Comparison of ENCODE assay signal across 8 cellular contexts in the genomic region with DNA sequence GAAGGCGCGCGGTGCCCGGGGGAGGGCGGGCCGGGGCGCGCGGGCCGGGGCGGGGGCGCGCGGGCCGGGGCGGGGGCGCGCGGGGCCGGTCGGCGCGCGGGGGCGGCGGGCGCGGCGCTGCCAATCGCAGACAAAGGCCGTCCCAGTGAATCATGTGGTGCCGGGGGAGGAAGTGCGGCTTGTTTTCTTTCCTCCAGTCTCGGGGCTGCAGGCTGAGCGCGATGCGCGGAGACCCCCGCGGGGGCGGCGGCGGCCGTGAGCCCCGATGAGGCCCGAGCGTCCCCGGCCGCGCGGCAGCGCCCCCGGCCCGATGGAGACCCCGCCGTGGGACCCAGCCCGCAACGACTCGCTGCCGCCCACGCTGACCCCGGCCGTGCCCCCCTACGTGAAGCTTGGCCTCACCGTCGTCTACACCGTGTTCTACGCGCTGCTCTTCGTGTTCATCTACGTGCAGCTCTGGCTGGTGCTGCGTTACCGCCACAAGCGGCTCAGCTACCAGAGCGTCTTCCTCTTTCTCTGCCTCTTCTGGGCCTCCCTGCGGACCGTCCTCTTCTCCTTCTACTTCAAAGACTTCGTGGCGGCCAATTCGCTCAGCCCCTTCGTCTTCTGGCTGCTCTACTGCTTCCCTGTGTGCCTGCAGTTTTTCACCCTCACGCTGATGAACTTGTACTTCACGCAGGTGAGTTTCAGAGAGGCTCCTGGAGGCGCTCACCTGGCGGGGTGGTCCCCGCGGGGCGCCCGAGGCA. TPM values are rescaled to one million over a fixed set of nuclear protein-coding genes. Genes with fewer than 3 reads are reported as not detected.
DNase-seq lines count a peak whose midpoint lies in the region; ATAC-seq and TF ChIP-seq lines count a peak whose summit lies in the region.

A gene with protein sequence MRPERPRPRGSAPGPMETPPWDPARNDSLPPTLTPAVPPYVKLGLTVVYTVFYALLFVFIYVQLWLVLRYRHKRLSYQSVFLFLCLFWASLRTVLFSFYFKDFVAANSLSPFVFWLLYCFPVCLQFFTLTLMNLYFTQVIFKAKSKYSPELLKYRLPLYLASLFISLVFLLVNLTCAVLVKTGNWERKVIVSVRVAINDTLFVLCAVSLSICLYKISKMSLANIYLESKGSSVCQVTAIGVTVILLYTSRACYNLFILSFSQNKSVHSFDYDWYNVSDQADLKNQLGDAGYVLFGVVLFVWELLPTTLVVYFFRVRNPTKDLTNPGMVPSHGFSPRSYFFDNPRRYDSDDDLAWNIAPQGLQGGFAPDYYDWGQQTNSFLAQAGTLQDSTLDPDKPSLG (plus strand): TSS at position 182 of the 746 bp plus-strand sequence. CDS start 84 bp downstream, at position 266.

- H3K4me3 Mint-ChIP-seq in endodermal cell (peak within 1 kb of the TSS; percentile 79), mesothelial cell of epicardium (peak within 1 kb of the TSS; percentile 93)

- peaks cover 92% of the 10 kb centered on the region for H3K27me3 Mint-ChIP-seq in endodermal cell (ENCODE audit: insufficient read depth)
- peaks cover 47% of the 10 kb centered on the region for H3K27me3 Mint-ChIP-seq in mesothelial cell of epicardium (ENCODE audit: low read depth)

- peak within 1 kb of the TSS; percentile 84 for H3K4me3 ChIP-seq in endodermal cell (ENCODE audit: low read length)

- 0% methylated on average over 30 to 82 of the region's 89 CpGs for WGBS in endodermal cell (ENCODE audit: insufficient coverage in 1 of 2, insufficient read length in 1 of 2), 2 experiments

- H3K27ac Mint-ChIP-seq in endodermal cell (peak within 1 kb of the TSS; percentile 64), mesothelial cell of epicardium (peak within 1 kb of the TSS; percentile 95)

- peak within 1 kb of the TSS; percentile 3 for H3K27ac ChIP-seq in endodermal cell (ENCODE audit: low read depth, low read length)

- H3K9ac ChIP-seq in endodermal cell (ENCODE audit: extremely low read depth, low read length, poor library complexity, severe bottlenecking): peak within 1 kb of the TSS; percentile 44

- no peaks in the 10 kb centered on the region for H3K9me3 ChIP-seq in endodermal cell (ENCODE audit: control insufficient read depth, low read length)

- DNase-seq in NCI-H82 (lab: John Stamatoyannopoulos, UW) (peak; percentile 68), NCI-H82 treated with DMSO at 0.1 percent for 48 hours (lab: John Stamatoyannopoulos, UW; ENCODE audit: unreplicated experiment) (no peak), NCI-H460 (ENCODE audit: extremely low read depth, low read depth) (peak; percentile 34), endodermal cell (peak; percentile 79), mesothelial cell of epicardium (ENCODE audit: low spot score in 2 of 2, unreplicated experiment in 2 of 2) (peak in 1 of 2 experiments; percentile 65)
- peak; percentile 82 for DNase-seq in activated CD8-positive, alpha-beta memory T cell treated with anti-CD3 and anti-CD28 coated beads for 24 hours
- DNase-seq in stimulated activated CD8-positive, alpha-beta memory T cell treated with anti-CD3 and anti-CD28 coated beads, Interleukin-4, amount 100 ng/mL, for 24 hours (ENCODE audit: low read depth): peak; percentile 49

- H3K9me3 Mint-ChIP-seq in endodermal cell (no peaks in the 10 kb centered on the region), mesothelial cell of epicardium (no peaks in the 10 kb centered on the region)

- H3K27me3 ChIP-seq in endodermal cell (ENCODE audit: control insufficient read depth, insufficient read depth, low read length, poor library complexity, severe bottlenecking): peaks cover 77% of the 10 kb centered on the region

- peaks cover 3% of the 10 kb centered on the region for H3K4me1 ChIP-seq in endodermal cell (ENCODE audit: control insufficient read depth, insufficient read depth, low read length)

- no peaks in the 10 kb centered on the region for H3K36me3 ChIP-seq in endodermal cell (ENCODE audit: control insufficient read depth, insufficient read depth, low read length)

- TF ChIP-seq CTCF in endodermal cell (conservative IDR thresholded peaks at IDR 0.05) (no peak), mesothelial cell of epicardium (IDR thresholded peaks at IDR 0.05; ENCODE audit: unreplicated experiment) (no peak)

- H3K4me1 Mint-ChIP-seq in endodermal cell (peaks cover 15% of the 10 kb centered on the region), mesothelial cell of epicardium (peaks cover 34% of the 10 kb centered on the region)

- peak; percentile 61 for ATAC-seq in HG02885 (IDR thresholded peaks at IDR 0.05; ENCODE audit: poor library complexity, unreplicated experiment)

- H3K36me3 Mint-ChIP-seq in endodermal cell (ENCODE audit: low read depth) (no peaks in the 10 kb centered on the region), mesothelial cell of epicardium (peaks cover 6% of the 10 kb centered on the region)

RNA-seq across cellular contexts. Expression of the gene that starts here (rescaled TPM):
- 6.5 and 6.9 TPM in 2 replicates for total RNA-seq in NCI-H460 (2014; rRNA removed; shearing (Covaris generic))
- polyA plus RNA-seq in NCI-H460 (2014; cell fraction: nucleus; rRNA removed): 0.64 and 1.5 TPM in 2 replicates
- total RNA-seq in endodermal cell (1 to 10 TPM; 2.8 to 6.7 TPM), mesothelial cell of epicardium (22.1 to 25.2 TPM (median 23.1 TPM) in 3 replicates)
- 14.9 TPM for polyA plus RNA-seq in endodermal cell (2013, experiment 1 of 2)
- 13.4 TPM for polyA plus RNA-seq in endodermal cell (2013, experiment 2 of 2)
